13 cellular contexts compared by ENCODE assay signal in genomic region chr22:40449676-40450035, GRCh38.
A peak's percentile ranks its signal among the peaks of the same experiment; 100 is the strongest.
DNase-seq lines count a peak whose midpoint lies in the region; ATAC-seq and TF ChIP-seq lines count a peak whose summit lies in the region.
"Had no signal": no experiment of that assay in that cellular context is flagged by ENCODE, and none has a peak within 500 bp of the region (broad histone marks: within the 10 kb centered on the region; RNA-seq: fewer than 3 reads in every experiment).

No MANE protein-coding gene starts in this region.

- DNase-seq in activated naive CD8-positive, alpha-beta T cell treated with anti-CD3 and anti-CD28 coated beads for 36 hours: no peak
- no peak for DNase-seq in T-cell
- peak; percentile 40 for DNase-seq in fibroblast of the conjunctiva (ENCODE audit: low read depth)
- DNase-seq in smooth muscle cell (lab: John Stamatoyannopoulos, UW; ENCODE audit: unreplicated experiment): no peak
- DNase-seq in NCI-H1092 (lab: John Stamatoyannopoulos, UW): no peak
- DNase-seq: central memory CD4-positive, alpha-beta T cell; mesendoderm; stimulated activated CD4-positive, alpha-beta T cell treated with anti-CD3 and anti-CD28 coated beads, Interleukin-12 subunit alpha, Interleukin-12 subunit beta, amount 100 ng/mL, for 4 hours had no signal

- peaks cover 83% of the 10 kb centered on the region for H3K4me1 Mint-ChIP-seq in activated naive CD8-positive, alpha-beta T cell (ENCODE audit: low read depth)
- peaks cover 72% of the 10 kb centered on the region for H3K4me1 Mint-ChIP-seq in activated naive CD8-positive, alpha-beta T cell treated with anti-CD3 and anti-CD28 coated beads for 36 hours
- peaks cover 87 to 90% (median 90%) of the 10 kb centered on the region in 3 donors for H3K4me1 Mint-ChIP-seq in T-cell

- peaks cover 17% of the 10 kb centered on the region for H3K36me3 Mint-ChIP-seq in activated naive CD8-positive, alpha-beta T cell
- H3K36me3 Mint-ChIP-seq in activated naive CD8-positive, alpha-beta T cell treated with anti-CD3 and anti-CD28 coated beads for 36 hours: peaks cover 49% of the 10 kb centered on the region
- peaks cover 37% of the 10 kb centered on the region for H3K36me3 Mint-ChIP-seq in T-cell

- peak overlapping the region; percentile 79 for H3K4me2 ChIP-seq in smooth muscle cell

- no peak overlapping the region for H3K9ac ChIP-seq in smooth muscle cell (ENCODE audit: low read depth)
- H3K9ac ChIP-seq: BLaER1 treated with 17β-estradiol and CSF1 and Interleukin-3, amounts not matched to agents 10 nM and 100 nM had no signal

- H2AFZ ChIP-seq in smooth muscle cell (ENCODE audit: low read depth): no peak overlapping the region

- H3K9me3 Mint-ChIP-seq in activated naive CD8-positive, alpha-beta T cell (ENCODE audit: low read depth): no peaks in the 10 kb centered on the region
- no peaks in the 10 kb centered on the region for H3K9me3 Mint-ChIP-seq in activated naive CD8-positive, alpha-beta T cell treated with anti-CD3 and anti-CD28 coated beads for 36 hours
- H3K9me3 Mint-ChIP-seq in T-cell: no peaks in the 10 kb centered on the region
- H3K9me3 Mint-ChIP-seq: IgD-negative memory B cell had no signal

- POLR2A ChIA-PET in T-cell (lab: Charles Lee): interaction anchor here in 1 of 2 donors (0.8 kb wide), 1 partner anchor 11 kb away, joined by 8 read pairs; no protein-coding TSS in a partner anchor

- CTCF ChIA-PET in T-cell (lab: Charles Lee): interaction anchor here in 1 of 2 donors (1.4 kb wide), 1 partner anchor 12 kb away, joined by 3 read pairs; no protein-coding TSS in a partner anchor

- no peak for TF ChIP-seq CTCF in smooth muscle cell (IDR thresholded peaks at IDR 0.05; ENCODE audit: borderline replicate concordance, insufficient read depth, poor library complexity, severe bottlenecking)

- H3K36me3 ChIP-seq in smooth muscle cell (ENCODE audit: low read depth): no peaks in the 10 kb centered on the region

- peaks cover 84% of the 10 kb centered on the region for H3K79me2 ChIP-seq in smooth muscle cell (ENCODE audit: low read depth)

- H3F3A ChIP-seq in smooth muscle cell (ENCODE audit: low read depth): peaks cover 11% of the 10 kb centered on the region

- H3K27me3 Mint-ChIP-seq in activated naive CD8-positive, alpha-beta T cell: no peaks in the 10 kb centered on the region
- no peaks in the 10 kb centered on the region for H3K27me3 Mint-ChIP-seq in activated naive CD8-positive, alpha-beta T cell treated with anti-CD3 and anti-CD28 coated beads for 36 hours
- no peaks in the 10 kb centered on the region for H3K27me3 Mint-ChIP-seq in T-cell
- H3K27me3 Mint-ChIP-seq: IgD-negative memory B cell had no signal

- H3K27ac Mint-ChIP-seq in activated naive CD8-positive, alpha-beta T cell: peak overlapping the region; percentile 58
- H3K27ac Mint-ChIP-seq in activated naive CD8-positive, alpha-beta T cell treated with anti-CD3 and anti-CD28 coated beads for 36 hours: no peak overlapping the region
- H3K27ac Mint-ChIP-seq in T-cell: peak overlapping the region; percentile 64 to 97
- H3K27ac Mint-ChIP-seq: IgD-negative memory B cell had no signal

- H3K9me3 ChIP-seq in smooth muscle cell (replicated peaks; ENCODE audit: low read depth): no peaks in the 10 kb centered on the region

- peaks cover 4% of the 10 kb centered on the region for H3K4me1 ChIP-seq in smooth muscle cell (ENCODE audit: low read depth)

- H3K27ac ChIP-seq in smooth muscle cell (ENCODE audit: low read depth): peak overlapping the region; percentile 89
- H3K27ac ChIP-seq: BLaER1 treated with 17β-estradiol and CSF1 and Interleukin-3, amounts not matched to agents 10 nM and 100 nM had no signal

- ATAC-seq in T-cell (replicated peaks in 1 of 4) (no peak), HG02885 (IDR thresholded peaks at IDR 0.05; ENCODE audit: poor library complexity, unreplicated experiment) (no peak), GM18870 (IDR thresholded peaks at IDR 0.05; ENCODE audit: unreplicated experiment) (no peak)

- no peaks in the 10 kb centered on the region for H3K27me3 ChIP-seq in smooth muscle cell (ENCODE audit: low read depth)
- H3K27me3 ChIP-seq: BLaER1 treated with 17β-estradiol and CSF1 and Interleukin-3, amounts not matched to agents 10 nM and 100 nM had no signal

- no peak overlapping the region for H3K4me3 ChIP-seq in smooth muscle cell
- H3K4me3 ChIP-seq: BLaER1 treated with 17β-estradiol and CSF1 and Interleukin-3, amounts not matched to agents 10 nM and 100 nM had no signal

- H3K4me3 Mint-ChIP-seq in activated naive CD8-positive, alpha-beta T cell: no peak overlapping the region
- H3K4me3 Mint-ChIP-seq in activated naive CD8-positive, alpha-beta T cell treated with anti-CD3 and anti-CD28 coated beads for 36 hours: no peak overlapping the region
- peak overlapping the region in 1 of 3 donors; percentile 69 for H3K4me3 Mint-ChIP-seq in T-cell

- H4K20me1 ChIP-seq in smooth muscle cell (ENCODE audit: low read depth): peaks cover 100% of the 10 kb centered on the region
